ENCODE assay signal across 1 cellular context in the genomic region with DNA sequence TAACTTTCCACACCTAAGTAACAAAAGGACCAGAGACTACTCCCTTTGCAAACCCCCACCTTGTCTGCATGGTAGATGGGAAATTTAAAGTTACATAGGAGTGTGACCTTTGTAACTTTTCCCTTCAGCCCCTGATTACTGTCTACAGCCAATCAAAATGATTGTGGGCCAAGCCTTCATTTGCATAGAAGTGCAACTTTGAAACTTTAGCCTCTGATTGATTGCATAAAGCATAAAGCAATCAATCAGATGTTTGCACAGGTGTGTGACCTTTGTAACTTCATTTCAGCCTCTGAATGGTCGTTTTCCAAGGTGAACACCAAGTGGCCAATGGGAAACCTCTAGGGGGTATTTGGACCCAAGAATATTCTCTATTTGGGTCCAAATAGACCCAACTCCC.
TF ChIP-seq lines count a peak whose summit lies in the region.

No MANE protein-coding gene starts in this region.

TF ChIP-seq in HepG2, 621 proteins besides CTCF, POLR2A, EP300 and RAD21 (continued from another document and continues in another):
- TF ChIP-seq LCORL (IDR thresholded peaks at IDR 0.05), result no peak
- no peak for TF ChIP-seq LCORL (CRISPR knock-in tag; IDR thresholded peaks at IDR 0.05)
- TF ChIP-seq ZNF557 (CRISPR knock-in tag; IDR thresholded peaks at IDR 0.05), result no peak
- TF ChIP-seq MIER3 (CRISPR knock-in tag; IDR thresholded peaks at IDR 0.05; ENCODE audit: borderline replicate concordance), result no peak
- peak; percentile 84 for TF ChIP-seq HNF4A (CRISPR knock-in tag; IDR thresholded peaks at IDR 0.05)
- TF ChIP-seq ATAD3A (CRISPR knock-in tag; IDR thresholded peaks at IDR 0.05), result no peak
- no peak for TF ChIP-seq ZNF567 (CRISPR knock-in tag; IDR thresholded peaks at IDR 0.05; ENCODE audit: borderline replicate concordance)
- no peak for TF ChIP-seq SP2 (CRISPR knock-in tag; IDR thresholded peaks at IDR 0.05)
- TF ChIP-seq ZNF235 (CRISPR knock-in tag; IDR thresholded peaks at IDR 0.05; ENCODE audit: borderline replicate concordance), result no peak
- 0 out of 2 replicates have a peak, but pooled peaks have one; percentile 18 for TF ChIP-seq ZNF644 (CRISPR knock-in tag; IDR thresholded peaks at IDR 0.05; ENCODE audit: low read depth)
- no peak for TF ChIP-seq ZGPAT (CRISPR knock-in tag; IDR thresholded peaks at IDR 0.05)
- TF ChIP-seq ZNF335 (CRISPR knock-in tag; IDR thresholded peaks at IDR 0.05), result no peak
- no peak for TF ChIP-seq FOXA1 (IDR thresholded peaks at IDR 0.05)
- TF ChIP-seq FOXA1 (CRISPR knock-in tag; IDR thresholded peaks at IDR 0.05), result peak; percentile 28; the same call in 1 of the 2 replicates
- TF ChIP-seq NFYC (CRISPR knock-in tag; IDR thresholded peaks at IDR 0.05), result peak; percentile 42; the same call in 1 of the 2 replicates
- TF ChIP-seq BRD4 (CRISPR knock-in tag; IDR thresholded peaks at IDR 0.05), result no peak
- TF ChIP-seq PPARG (CRISPR knock-in tag; conservative IDR thresholded peaks at IDR 0.05), result no peak
- no peak for TF ChIP-seq TGIF2 (CRISPR knock-in tag; IDR thresholded peaks at IDR 0.05)
- no peak for TF ChIP-seq ARNT2 (CRISPR knock-in tag; IDR thresholded peaks at IDR 0.05; ENCODE audit: low read depth)
- TF ChIP-seq MYNN (CRISPR knock-in tag; IDR thresholded peaks at IDR 0.05; ENCODE audit: low read depth), result no peak
- peak; percentile 30 to 57; a peak in 1 of 4 replicates for TF ChIP-seq NR2F1 (CRISPR knock-in tag; IDR thresholded peaks at IDR 0.05)
- TF ChIP-seq ZNF512 (CRISPR knock-in tag; IDR thresholded peaks at IDR 0.05), result no peak
- TF ChIP-seq NR2C2 (CRISPR knock-in tag; IDR thresholded peaks at IDR 0.05; ENCODE audit: borderline replicate concordance), result peak; percentile 44
- TF ChIP-seq HMG20A (CRISPR knock-in tag; IDR thresholded peaks at IDR 0.05; ENCODE audit: borderline replicate concordance), result no peak
- TF ChIP-seq SOX6 (IDR thresholded peaks at IDR 0.05), result no peak
- peak; percentile 16; the same call in 1 of the 2 replicates for TF ChIP-seq SOX6 (CRISPR knock-in tag; IDR thresholded peaks at IDR 0.05)
- TF ChIP-seq NFYB (CRISPR knock-in tag; IDR thresholded peaks at IDR 0.05), result peak; percentile 43; the same call in 1 of the 2 replicates
- no peak for TF ChIP-seq NFE2L1 (CRISPR knock-in tag; IDR thresholded peaks at IDR 0.05; ENCODE audit: borderline replicate concordance)
- TF ChIP-seq, protein P1, sequence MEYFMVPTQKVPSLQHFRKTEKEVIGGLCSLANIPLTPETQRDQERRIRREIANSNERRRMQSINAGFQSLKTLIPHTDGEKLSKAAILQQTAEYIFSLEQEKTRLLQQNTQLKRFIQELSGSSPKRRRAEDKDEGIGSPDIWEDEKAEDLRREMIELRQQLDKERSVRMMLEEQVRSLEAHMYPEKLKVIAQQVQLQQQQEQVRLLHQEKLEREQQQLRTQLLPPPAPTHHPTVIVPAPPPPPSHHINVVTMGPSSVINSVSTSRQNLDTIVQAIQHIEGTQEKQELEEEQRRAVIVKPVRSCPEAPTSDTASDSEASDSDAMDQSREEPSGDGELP (IDR thresholded peaks at IDR 0.05; ENCODE audit: borderline replicate concordance, low read depth), result peak; percentile 85
- no peak for TF ChIP-seq KLF11 (CRISPR knock-in tag; IDR thresholded peaks at IDR 0.05)
- no peak for TF ChIP-seq ZNF407 (CRISPR knock-in tag; IDR thresholded peaks at IDR 0.05; ENCODE audit: not compliant biosample characterization)
- no peak for TF ChIP-seq RXRA (CRISPR knock-in tag; IDR thresholded peaks at IDR 0.05)
- no peak for TF ChIP-seq ZBTB3 (CRISPR knock-in tag; IDR thresholded peaks at IDR 0.05; ENCODE audit: borderline replicate concordance, low read depth)
- no peak for TF ChIP-seq GRHL1 (CRISPR knock-in tag; conservative IDR thresholded peaks at IDR 0.05)
- TF ChIP-seq ZNF20 (CRISPR knock-in tag; IDR thresholded peaks at IDR 0.05), result no peak
- TF ChIP-seq GABPB1 (CRISPR knock-in tag; IDR thresholded peaks at IDR 0.05), result no peak
- TF ChIP-seq CCDC6 (CRISPR knock-in tag; IDR thresholded peaks at IDR 0.05), result no peak
- peak; percentile 43 for TF ChIP-seq NR2F6 (IDR thresholded peaks at IDR 0.05)
- TF ChIP-seq NR2F6 (CRISPR knock-in tag; IDR thresholded peaks at IDR 0.05), result no peak
- TF ChIP-seq LRRFIP1 (CRISPR knock-in tag; conservative IDR thresholded peaks at IDR 0.05), result no peak
- no peak for TF ChIP-seq ZNF343 (CRISPR knock-in tag; IDR thresholded peaks at IDR 0.05)
- TF ChIP-seq, protein P2, sequence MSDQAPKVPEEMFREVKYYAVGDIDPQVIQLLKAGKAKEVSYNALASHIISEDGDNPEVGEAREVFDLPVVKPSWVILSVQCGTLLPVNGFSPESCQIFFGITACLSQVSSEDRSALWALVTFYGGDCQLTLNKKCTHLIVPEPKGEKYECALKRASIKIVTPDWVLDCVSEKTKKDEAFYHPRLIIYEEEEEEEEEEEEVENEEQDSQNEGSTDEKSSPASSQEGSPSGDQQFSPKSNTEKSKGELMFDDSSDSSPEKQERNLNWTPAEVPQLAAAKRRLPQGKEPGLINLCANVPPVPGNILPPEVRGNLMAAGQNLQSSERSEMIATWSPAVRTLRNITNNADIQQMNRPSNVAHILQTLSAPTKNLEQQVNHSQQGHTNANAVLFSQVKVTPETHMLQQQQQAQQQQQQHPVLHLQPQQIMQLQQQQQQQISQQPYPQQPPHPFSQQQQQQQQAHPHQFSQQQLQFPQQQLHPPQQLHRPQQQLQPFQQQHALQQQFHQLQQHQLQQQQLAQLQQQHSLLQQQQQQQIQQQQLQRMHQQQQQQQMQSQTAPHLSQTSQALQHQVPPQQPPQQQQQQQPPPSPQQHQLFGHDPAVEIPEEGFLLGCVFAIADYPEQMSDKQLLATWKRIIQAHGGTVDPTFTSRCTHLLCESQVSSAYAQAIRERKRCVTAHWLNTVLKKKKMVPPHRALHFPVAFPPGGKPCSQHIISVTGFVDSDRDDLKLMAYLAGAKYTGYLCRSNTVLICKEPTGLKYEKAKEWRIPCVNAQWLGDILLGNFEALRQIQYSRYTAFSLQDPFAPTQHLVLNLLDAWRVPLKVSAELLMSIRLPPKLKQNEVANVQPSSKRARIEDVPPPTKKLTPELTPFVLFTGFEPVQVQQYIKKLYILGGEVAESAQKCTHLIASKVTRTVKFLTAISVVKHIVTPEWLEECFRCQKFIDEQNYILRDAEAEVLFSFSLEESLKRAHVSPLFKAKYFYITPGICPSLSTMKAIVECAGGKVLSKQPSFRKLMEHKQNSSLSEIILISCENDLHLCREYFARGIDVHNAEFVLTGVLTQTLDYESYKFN (CRISPR knock-in tag; conservative IDR thresholded peaks at IDR 0.05), result 0 out of 2 replicates have a peak, but pooled peaks have one; percentile 36
- no peak for TF ChIP-seq MXD4 (CRISPR knock-in tag; IDR thresholded peaks at IDR 0.05)
